Comparison of ENCODE assay signal across 18 cellular contexts in genomic region chr10:11489591-11489990, GRCh38.
DNase-seq lines count a peak whose midpoint lies in the region; FAIRE-seq and TF ChIP-seq lines count a peak whose summit lies in the region.
"Had no signal": no experiment of that assay in that cellular context is flagged by ENCODE, and none has a peak within 500 bp of the region (broad histone marks: within the 10 kb centered on the region; RNA-seq: fewer than 3 reads in every experiment).

No MANE protein-coding gene starts in this region.

- peak overlapping the region; percentile 57 for H3K27ac Mint-ChIP-seq in neural crest cell (ENCODE audit: unreplicated experiment)
- H3K27ac Mint-ChIP-seq: CD4-positive, alpha-beta T cell had no signal

- peaks cover 24% of the 10 kb centered on the region for H3K36me3 Mint-ChIP-seq in neural crest cell (ENCODE audit: low read depth)

- peaks cover 6% of the 10 kb centered on the region for H3K4me1 Mint-ChIP-seq in neural crest cell

- peak; percentile 65 for FAIRE-seq in RCC 7860 (lab: Jason Lieb, UNC)

- no peaks in the 10 kb centered on the region for H3K27me3 Mint-ChIP-seq in neural crest cell (ENCODE audit: low read depth)
- H3K27me3 Mint-ChIP-seq: CD4-positive, alpha-beta T cell had no signal

- H3K4me3 Mint-ChIP-seq in neural crest cell: no peak overlapping the region
- H3K4me3 Mint-ChIP-seq: CD4-positive, alpha-beta T cell had no signal

- in situ Hi-C loops in ACHN (cut with HindIII; ENCODE audit: low pct_ligation_motif_present, low pct_unique_long_range_greater_than_20kb, low sequenced_read_pairs): no loop called here

- no peaks in the 10 kb centered on the region for H3K9me3 Mint-ChIP-seq in neural crest cell
- H3K9me3 Mint-ChIP-seq: CD4-positive, alpha-beta T cell had no signal

- DNase-seq in ACHN (peak; percentile 24), RCC 7860 (ENCODE audit: low spot score) (no peak), glomerular visceral epithelial cell (ENCODE audit: extremely low spot score) (peak; percentile 44), neural crest cell (ENCODE audit: low read depth, low spot score) (no peak), NCI-H2227 (lab: John Stamatoyannopoulos, UW; ENCODE audit: unreplicated experiment) (no peak), germinal center (ENCODE audit: low spot score) (no peak), NCI-H2196 (lab: John Stamatoyannopoulos, UW; ENCODE audit: unreplicated experiment) (no peak), NCI-H2081 (lab: John Stamatoyannopoulos, UW) (no peak)
- DNase-seq: Caco-2; CD4-positive, alpha-beta T cell; GDM1; GM23248; HCEC 1CT; NCI-H1105; NCI-H2081 treated with DMSO at 0.1 percent for 48 hours; NCI-H226; NCI-H524 treated with DMSO at 0.1 percent for 48 hours; SIG-M5 had no signal

- no peak for TF ChIP-seq CTCF in neural crest cell (conservative IDR thresholded peaks at IDR 0.05)

Comparison
In these comparisons a context has a peak if more than half of its experiments do, and no peak if none do; other contexts are left out.
1. DNase-seq: peak in ACHN (single experiment) and glomerular visceral epithelial cell (single experiment); none in RCC 7860 (single experiment), neural crest cell (single experiment), NCI-H2227 (single experiment), germinal center (single experiment), NCI-H2196 (single experiment) and NCI-H2081 (0 of 2).